ENCODE assay signal across 17 cellular contexts in the genomic region with DNA sequence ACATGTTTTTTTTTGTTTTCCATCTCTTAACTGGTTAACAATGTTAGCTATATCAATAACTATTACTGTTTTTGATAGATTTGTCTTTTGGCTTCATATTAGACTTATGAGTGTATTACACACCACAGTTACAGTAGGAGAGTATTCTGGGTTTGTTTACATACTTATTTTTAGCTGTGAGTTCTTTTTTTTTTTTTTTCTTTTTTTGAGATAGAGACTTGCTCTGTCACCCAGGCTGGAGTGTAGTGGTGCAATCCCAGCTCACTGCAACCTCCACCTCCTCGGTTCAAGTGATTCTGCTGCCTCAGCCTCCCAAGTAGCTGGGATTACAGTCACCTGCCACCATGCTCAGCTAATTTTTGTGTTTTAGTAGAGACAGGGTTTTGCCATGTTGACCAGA. TPM values are rescaled to one million over a fixed set of nuclear protein-coding genes. Genes with fewer than 3 reads are reported as not detected.
DNase-seq lines count a peak whose midpoint lies in the region; ATAC-seq and TF ChIP-seq lines count a peak whose summit lies in the region.
"Had no signal": no experiment of that assay in that cellular context is flagged by ENCODE, and none has a peak within 500 bp of the region (broad histone marks: within the 10 kb centered on the region; RNA-seq: fewer than 3 reads in every experiment).

No MANE protein-coding gene starts in this region.

- no peaks in the 10 kb centered on the region for H3K9me2 ChIP-seq in DOHH2 (replicated peaks; ENCODE audit: control insufficient read depth, low read length)
- H3K9me2 ChIP-seq in MM.1S (replicated peaks; ENCODE audit: insufficient read depth, low read length), result no peaks in the 10 kb centered on the region

- TF ChIP-seq POLR2A in body of pancreas (IDR thresholded peaks at IDR 0.05) (no peak), gastroesophageal sphincter (IDR thresholded peaks at IDR 0.05) (no peak)

- H3K4me3 ChIP-seq in DOHH2 (ENCODE audit: low read length) (0 out of 2 replicates have a peak overlapping the region, but pooled peaks have one; percentile 3), MM.1S (ENCODE audit: low read length) (no peak overlapping the region), body of pancreas (no peak overlapping the region), gastroesophageal sphincter (no peak overlapping the region)
- H3K4me3 ChIP-seq: BLaER1, GM23248, HAP-1 had no signal

- H3K27me3 ChIP-seq in DOHH2 (ENCODE audit: control insufficient read depth, low read length), result no peaks in the 10 kb centered on the region
- H3K27me3 ChIP-seq in MM.1S (replicated peaks; ENCODE audit: insufficient read depth, low read length), result no peaks in the 10 kb centered on the region
- no peaks in the 10 kb centered on the region for H3K27me3 ChIP-seq in body of pancreas
- H3K27me3 ChIP-seq in gastroesophageal sphincter, result peaks cover 3% of the 10 kb centered on the region
- H3K27me3 ChIP-seq: BLaER1 had no signal

- H3K4me2 ChIP-seq in DOHH2 (ENCODE audit: low read length), result peak overlapping the region; percentile 44
- H3K4me2 ChIP-seq in MM.1S (ENCODE audit: low read depth, low read length), result peak overlapping the region; percentile 49; the same call in 1 of the 2 replicates
- H3K4me2 ChIP-seq: BLaER1 had no signal

- WGBS in body of pancreas, 2 donors, result 14 to 27% methylated on average over 1 of the region's 1 CpG
- 33% methylated on average over 1 of the region's 1 CpG; no CpG with 5 or more reads in 1 of the 2 donors for WGBS in gastroesophageal sphincter (ENCODE audit: low coverage in 1 of 2), 2 donors

- TF ChIP-seq EP300 in gastroesophageal sphincter (IDR thresholded peaks at IDR 0.05), result no peak

- peaks cover 12% of the 10 kb centered on the region for H3K9me3 ChIP-seq in DOHH2 (ENCODE audit: control insufficient read depth, insufficient read depth, low read length)
- no peaks in the 10 kb centered on the region for H3K9me3 ChIP-seq in MM.1S (replicated peaks; ENCODE audit: insufficient read depth, low read length)
- no peaks in the 10 kb centered on the region for H3K9me3 ChIP-seq in body of pancreas
- H3K9me3 ChIP-seq in gastroesophageal sphincter, result peaks cover 0 to 5% (median 0%) of the 10 kb centered on the region in 3 donors

- TF ChIP-seq CTCF in DOHH2 (IDR thresholded peaks at IDR 0.05; ENCODE audit: low read depth, low read length, poor library complexity, severe bottlenecking), result no peak
- TF ChIP-seq CTCF in MM.1S (IDR thresholded peaks at IDR 0.05; ENCODE audit: low read length), result no peak
- no peak for TF ChIP-seq CTCF in body of pancreas (IDR thresholded peaks at IDR 0.05)
- no peak for TF ChIP-seq CTCF in gastroesophageal sphincter (IDR thresholded peaks at IDR 0.05)

- H2AFZ ChIP-seq in MM.1S (ENCODE audit: low read length), result no peak overlapping the region
- H2AFZ ChIP-seq: GM23248 had no signal

- no peaks in the 10 kb centered on the region for H3F3A ChIP-seq in DOHH2 (ENCODE audit: control insufficient read depth, insufficient read depth)
- peaks cover 29% of the 10 kb centered on the region for H3F3A ChIP-seq in MM.1S (ENCODE audit: insufficient read depth, low read length)

- no peak for DNase-seq in Right ventricle myocardium superior
- DNase-seq in Right ventricle myocardium inferior (ENCODE audit: missing footprints), result no peak
- DNase-seq in MM.1S, result no peak
- peak in 1 of 4 donors; percentile 41 for DNase-seq in body of pancreas
- no peak for DNase-seq in SKM-1 treated with dmso at 0.1 percent for 144 hours (lab: John Stamatoyannopoulos, UW; ENCODE audit: unreplicated experiment)
- DNase-seq: 8988T; CD4-positive, alpha-beta memory T cell; DMS153; DMS79; GF-D8; GM23248 had no signal

- H3K79me2 ChIP-seq in DOHH2 (ENCODE audit: control insufficient read depth, low read length) (no peaks in the 10 kb centered on the region), MM.1S (ENCODE audit: low read length) (no peaks in the 10 kb centered on the region)

- H3K4me1 ChIP-seq in DOHH2 (ENCODE audit: control insufficient read depth, low read length), result peaks cover 40% of the 10 kb centered on the region
- H3K4me1 ChIP-seq in MM.1S (ENCODE audit: low read length), result peaks cover 64% of the 10 kb centered on the region
- H3K4me1 ChIP-seq in body of pancreas, result peaks cover 19% of the 10 kb centered on the region
- peaks cover 0 to 5% (median 0%) of the 10 kb centered on the region in 3 donors for H3K4me1 ChIP-seq in gastroesophageal sphincter
- H3K4me1 ChIP-seq: HAP-1 had no signal

- no peak overlapping the region for H3K9ac ChIP-seq in MM.1S (ENCODE audit: low read length)
- H3K9ac ChIP-seq: BLaER1, GM23248 had no signal

- intact Hi-C loops in Right ventricle myocardium superior (cut with DNase I) (no loop called here), Right ventricle myocardium inferior (cut with DNase I) (no loop called here), body of pancreas (cut with DNase I) (no loop called here)

- H3K27ac ChIP-seq in DOHH2 (ENCODE audit: low read depth, low read length) (no peak overlapping the region), MM.1S (ENCODE audit: low read length) (peak overlapping the region; percentile 30; the same call in 1 of the 2 replicates), body of pancreas (no peak overlapping the region), gastroesophageal sphincter (no peak overlapping the region)
- H3K27ac ChIP-seq: BLaER1, GM23248 had no signal

- ATAC-seq in Right ventricle myocardium superior (ENCODE audit: poor library complexity), result peak; percentile 44
- ATAC-seq in Right ventricle myocardium inferior, result no peak
- ATAC-seq in body of pancreas, result peak; percentile 34
- ATAC-seq in GM18868 (IDR thresholded peaks at IDR 0.05; ENCODE audit: unreplicated experiment), result no peak
- ATAC-seq in gastroesophageal sphincter, result no peak
- ATAC-seq: HepG2 had no signal

- no peaks in the 10 kb centered on the region for H3K36me3 ChIP-seq in DOHH2 (ENCODE audit: control insufficient read depth, low read length)
- no peaks in the 10 kb centered on the region for H3K36me3 ChIP-seq in MM.1S (replicated peaks; ENCODE audit: insufficient read depth, low read length)
- H3K36me3 ChIP-seq in body of pancreas (replicated peaks in 1 of 2; ENCODE audit: insufficient read depth in 1 of 2, low read depth in 2 of 2), result no peaks in the 10 kb centered on the region
- no peaks in the 10 kb centered on the region for H3K36me3 ChIP-seq in gastroesophageal sphincter
- H3K36me3 ChIP-seq: HAP-1 had no signal

- H4K20me1 ChIP-seq in DOHH2 (ENCODE audit: control insufficient read depth, insufficient read depth, low read depth, low read length) (no peaks in the 10 kb centered on the region), MM.1S (ENCODE audit: insufficient read depth, low read length) (no peaks in the 10 kb centered on the region)
- H4K20me1 ChIP-seq: BLaER1 had no signal

RNA-seq across cellular contexts. Expression of a gene that starts 28.0 kb away (rescaled TPM):
- total RNA-seq in Right ventricle myocardium superior (0.73 TPM), Right ventricle myocardium inferior (0.70 TPM), body of pancreas (1 to 10 TPM in 1 of 2 donors, under 1 TPM in 1; 0.66 to 1.3 TPM), gastroesophageal sphincter (1 to 10 TPM; 1.2 to 2.4 (median 1.6) TPM)

Comparison
In these comparisons a context has a peak if more than half of its experiments do, and no peak if none do; other contexts are left out.
1. ATAC-seq: peak in Right ventricle myocardium superior (single experiment) and body of pancreas (single experiment); none in Right ventricle myocardium inferior (single experiment), GM18868 (single experiment) and gastroesophageal sphincter (single experiment).